11 cellular contexts compared by ENCODE assay signal in genomic region chr10:4708123-4708759, GRCh38.
DNase-seq lines count a peak whose midpoint lies in the region; ATAC-seq and TF ChIP-seq lines count a peak whose summit lies in the region.
"Had no signal": no experiment of that assay in that cellular context is flagged by ENCODE, and none has a peak within 500 bp of the region (broad histone marks: within the 10 kb centered on the region; RNA-seq: fewer than 3 reads in every experiment).

No MANE protein-coding gene starts in this region.

- no CpG with 5 or more reads among the region's 6 CpGs for WGBS in iPS DF 6.9 (ENCODE audit: insufficient coverage, insufficient read length)

- DNase-seq in DMS53 (lab: John Stamatoyannopoulos, UW): peak; percentile 55
- DNase-seq in DMS53 treated with DMSO at 0.1 percent for 48 hours (lab: John Stamatoyannopoulos, UW; ENCODE audit: unreplicated experiment): no peak
- no peak for DNase-seq in GM20000 (ENCODE audit: low spot score)
- DNase-seq in SK-MEL-5 (ENCODE audit: low read depth, low spot score): peak; percentile 34
- peak; percentile 50 for DNase-seq in iPS DF 6.9 (ENCODE audit: low read depth, low spot score)
- DNase-seq in SKM-1 treated with dmso at 0.1 percent for 144 hours (lab: John Stamatoyannopoulos, UW; ENCODE audit: unreplicated experiment): no peak
- DNase-seq in NCI-H2227 treated with DMSO at 0.1 percent for 48 hours (lab: John Stamatoyannopoulos, UW): no peak
- DNase-seq: activated CD4-positive, CD25-positive, alpha-beta regulatory T cell treated with anti-CD3 and anti-CD28 coated beads, Interleukin-2, amount 50 U/mL, for 72 hours; NK-92 treated with Interleukin-12 subunit alpha and Interleukin-12 subunit beta, amount 100 ng/mL, for 24 hours; transverse colon had no signal

- no peak overlapping the region for H3K4me3 ChIP-seq in iPS DF 6.9 (ENCODE audit: low read length)
- H3K4me3 ChIP-seq: transverse colon had no signal

- peak; percentile 32 for TF ChIP-seq CTCF in GM20000 (IDR thresholded peaks at IDR 0.05; ENCODE audit: extremely low read depth, missing control alignments)

- H3K27ac ChIP-seq in iPS DF 6.9 (ENCODE audit: low read length): no peak overlapping the region
- H3K27ac ChIP-seq: transverse colon had no signal

- H3K27me3 ChIP-seq in iPS DF 6.9 (ENCODE audit: control insufficient read depth, insufficient read depth, low read length): no peaks in the 10 kb centered on the region
- H3K27me3 ChIP-seq: transverse colon had no signal

- no peak for ATAC-seq in GM21360 (IDR thresholded peaks at IDR 0.05; ENCODE audit: unreplicated experiment)

- no peaks in the 10 kb centered on the region for H3K36me3 ChIP-seq in iPS DF 6.9 (ENCODE audit: control insufficient read depth, insufficient read depth, low read length)
- H3K36me3 ChIP-seq: transverse colon had no signal

- no peaks in the 10 kb centered on the region for H3K4me1 ChIP-seq in iPS DF 6.9 (ENCODE audit: control insufficient read depth, insufficient read depth, low read length)

- in situ Hi-C loops in SK-MEL-5 (cut with HindIII; ENCODE audit: low pct_unique_long_range_greater_than_20kb, low sequenced_read_pairs): no loop called here

- H3K9me3 ChIP-seq in iPS DF 6.9 (ENCODE audit: control insufficient read depth, insufficient read depth, low read length): no peaks in the 10 kb centered on the region
- H3K9me3 ChIP-seq: transverse colon had no signal

Comparison
In these comparisons a context has a peak if more than half of its experiments do, and no peak if none do; other contexts are left out.
1. DNase-seq: peak in DMS53 (single experiment), SK-MEL-5 (single experiment) and iPS DF 6.9 (single experiment); none in DMS53 treated with DMSO at 0.1 percent for 48 hours (single experiment), GM20000 (single experiment), SKM-1 treated with dmso at 0.1 percent for 144 hours (single experiment) and NCI-H2227 treated with DMSO at 0.1 percent for 48 hours (single experiment).